ENCODE assay signal across 23 cellular contexts in genomic region chr6:100266512-100266911, GRCh38.
"Had no signal": no experiment of that assay in that cellular context is flagged by ENCODE, and none has a peak within 500 bp of the region (broad histone marks: within the 10 kb centered on the region; RNA-seq: fewer than 3 reads in every experiment).

No MANE protein-coding gene starts in this region.

- H3K9me3 Mint-ChIP-seq: activated CD4-positive, alpha-beta T cell treated with anti-CD3 and anti-CD28 coated beads, Interleukin-2, amount 10 ng/mL, durations not matched to agents 24 days and 14 days; activated naive CD8-positive, alpha-beta T cell treated with anti-CD3 and anti-CD28 coated beads, Interleukin-2, amount 50 U/mL, for 24 hours; activated T-cell treated with anti-CD3 and anti-CD28 coated beads, Interleukin-2, amount 50 U/mL, for 72 hours; stimulated activated naive CD8-positive, alpha-beta T cell treated with anti-CD3 and anti-CD28 coated beads, Interleukin-15, Interleukin-2, amounts not matched to agents 100 ng/mL and 50 ng/mL, for 24 hours had no signal

- H3K4me1 Mint-ChIP-seq: activated CD4-positive, alpha-beta T cell treated with anti-CD3 and anti-CD28 coated beads, Interleukin-2, amount 10 ng/mL, durations not matched to agents 24 days and 14 days; activated naive CD8-positive, alpha-beta T cell treated with anti-CD3 and anti-CD28 coated beads, Interleukin-2, amount 50 U/mL, for 24 hours had no signal

- H3K36me3 ChIP-seq: esophagus muscularis mucosa, neutrophil, thyroid gland had no signal

- H2AFZ ChIP-seq: parathyroid adenoma had no signal

- H3K4me1 ChIP-seq: esophagus muscularis mucosa, parathyroid adenoma, thyroid gland had no signal

- DNase-seq: activated CD4-positive, alpha-beta memory T cell treated with anti-CD3 and anti-CD28 coated beads, Interleukin-2, amount 10 ng/mL, durations not matched to agents 7 days and 5 days; activated CD4-positive, alpha-beta T cell treated with anti-CD3 and anti-CD28 coated beads, Interleukin-2, amount 10 ng/mL, durations not matched to agents 24 days and 14 days; activated gamma-delta T cell; activated naive CD4-positive, alpha-beta T cell treated with anti-CD3 and anti-CD28 coated beads, Interleukin-2, amount 50 U/mL, for 16 hours; activated naive CD8-positive, alpha-beta T cell treated with anti-CD3 and anti-CD28 coated beads, Interleukin-2, amount 50 U/mL, for 24 hours; activated T-cell treated with anti-CD3 and anti-CD28 coated beads, Interleukin-2, amount 50 U/mL, for 72 hours; cerebellar nuclear complex; hypothalamus; left ventricle myocardium superior; mammary epithelial cell; midbrain; right cardiac atrium; stimulated activated CD4-positive, alpha-beta T cell treated with anti-CD3 and anti-CD28 coated beads, Interleukin-12 subunit alpha, Interleukin-12 subunit beta, amount 100 ng/mL, for 4 hours; stimulated activated CD4-positive, alpha-beta T cell treated with anti-CD3 and anti-CD28 coated beads, Interleukin-4, amount 100 ng/mL, for 4 hours; substantia nigra; thyroid gland had no signal

- H3K79me2 ChIP-seq: parathyroid adenoma had no signal

- H3K9me3 ChIP-seq: esophagus muscularis mucosa, neutrophil, thyroid gland had no signal

- H3K27ac Mint-ChIP-seq: activated CD4-positive, alpha-beta memory T cell treated with anti-CD3 and anti-CD28 coated beads, Interleukin-2, amount 10 ng/mL, durations not matched to agents 7 days and 5 days; activated CD4-positive, alpha-beta T cell treated with anti-CD3 and anti-CD28 coated beads, Interleukin-2, amount 10 ng/mL, durations not matched to agents 24 days and 14 days; activated naive CD8-positive, alpha-beta T cell treated with anti-CD3 and anti-CD28 coated beads, Interleukin-2, amount 50 U/mL, for 24 hours; activated T-cell treated with anti-CD3 and anti-CD28 coated beads, Interleukin-2, amount 50 U/mL, for 72 hours; natural killer cell treated with Interleukin-12 subunit alpha and Interleukin-12 subunit beta and Interleukin-15 and Interleukin-18, amount 100 ng/mL, for 72 hours; stimulated activated naive CD8-positive, alpha-beta T cell treated with anti-CD3 and anti-CD28 coated beads, Interleukin-15, Interleukin-2, amounts not matched to agents 100 ng/mL and 50 ng/mL, for 24 hours had no signal

- ATAC-seq: activated CD4-positive, CD25-positive, alpha-beta regulatory T cell treated with anti-CD3 and anti-CD28 coated beads, Interleukin-2, amount 50 U/mL, for 24 hours; activated naive CD8-positive, alpha-beta T cell treated with anti-CD3 and anti-CD28 coated beads, Interleukin-2, amount 50 U/mL, for 24 hours; activated T-cell treated with anti-CD3 and anti-CD28 coated beads, Interleukin-2, amount 50 U/mL, for 72 hours; left ventricle myocardium superior; natural killer cell treated with Interleukin-12 subunit alpha and Interleukin-12 subunit beta and Interleukin-15 and Interleukin-18, amount 100 ng/mL, for 72 hours; right cardiac atrium had no signal

- H3K27me3 Mint-ChIP-seq: activated CD4-positive, alpha-beta T cell treated with anti-CD3 and anti-CD28 coated beads, Interleukin-2, amount 10 ng/mL, durations not matched to agents 24 days and 14 days; activated naive CD8-positive, alpha-beta T cell treated with anti-CD3 and anti-CD28 coated beads, Interleukin-2, amount 50 U/mL, for 24 hours had no signal

- H3K4me3 ChIP-seq: coronary artery, esophagus muscularis mucosa, thyroid gland had no signal

- H3K27ac ChIP-seq: coronary artery, esophagus muscularis mucosa, neutrophil, parathyroid adenoma, thyroid gland had no signal

- H3K27me3 ChIP-seq: esophagus muscularis mucosa, neutrophil, thyroid gland had no signal

- H3K4me3 Mint-ChIP-seq: activated CD4-positive, alpha-beta memory T cell treated with anti-CD3 and anti-CD28 coated beads, Interleukin-2, amount 10 ng/mL, durations not matched to agents 7 days and 5 days; activated CD4-positive, alpha-beta T cell treated with anti-CD3 and anti-CD28 coated beads, Interleukin-2, amount 10 ng/mL, durations not matched to agents 24 days and 14 days; activated naive CD8-positive, alpha-beta T cell treated with anti-CD3 and anti-CD28 coated beads, Interleukin-2, amount 50 U/mL, for 24 hours; activated T-cell treated with anti-CD3 and anti-CD28 coated beads, Interleukin-2, amount 50 U/mL, for 72 hours; natural killer cell treated with Interleukin-12 subunit alpha and Interleukin-12 subunit beta and Interleukin-15 and Interleukin-18, amount 100 ng/mL, for 72 hours; stimulated activated naive CD8-positive, alpha-beta T cell treated with anti-CD3 and anti-CD28 coated beads, Interleukin-15, Interleukin-2, amounts not matched to agents 100 ng/mL and 50 ng/mL, for 24 hours had no signal

- H3K9ac ChIP-seq: parathyroid adenoma had no signal

- H3K36me3 Mint-ChIP-seq: natural killer cell treated with Interleukin-12 subunit alpha and Interleukin-12 subunit beta and Interleukin-15 and Interleukin-18, amount 100 ng/mL, for 72 hours had no signal
